ENCODE assay signal across 1 cellular context in the genomic region with DNA sequence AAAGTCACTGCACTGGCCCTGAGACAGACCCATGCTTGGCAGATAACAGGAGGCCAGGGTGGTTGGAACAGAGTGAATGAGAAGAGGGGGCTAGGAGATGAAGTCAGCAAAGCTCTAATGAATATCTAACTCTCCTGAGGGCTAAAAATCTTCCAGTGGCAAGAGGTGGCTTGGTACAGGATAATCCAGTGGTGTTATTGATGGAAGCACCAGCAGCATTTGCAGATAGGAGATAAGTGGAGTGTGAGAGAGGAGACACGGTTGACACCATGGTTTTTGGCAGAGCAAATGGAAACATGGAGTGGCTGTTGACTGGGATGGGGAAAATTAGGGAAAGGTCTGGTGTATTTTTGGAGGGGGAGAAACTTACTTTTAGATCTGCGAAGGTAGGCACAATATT.
TF ChIP-seq lines count a peak whose summit lies in the region.

No MANE protein-coding gene starts in this region.

TF ChIP-seq in IMR-90, 13 proteins besides CTCF, POLR2A, EP300 and RAD21 (continued from another document):
- no peak for TF ChIP-seq MAZ (IDR thresholded peaks at IDR 0.05; ENCODE audit: borderline replicate concordance, low read depth, low read length)
- TF ChIP-seq RFX5 (IDR thresholded peaks at IDR 0.05; ENCODE audit: low read depth, low read length): no peak
- TF ChIP-seq CHD1 (IDR thresholded peaks at IDR 0.05; ENCODE audit: low read depth, low read length): no peak
